1 cellular context compared by ENCODE assay signal in the genomic region with DNA sequence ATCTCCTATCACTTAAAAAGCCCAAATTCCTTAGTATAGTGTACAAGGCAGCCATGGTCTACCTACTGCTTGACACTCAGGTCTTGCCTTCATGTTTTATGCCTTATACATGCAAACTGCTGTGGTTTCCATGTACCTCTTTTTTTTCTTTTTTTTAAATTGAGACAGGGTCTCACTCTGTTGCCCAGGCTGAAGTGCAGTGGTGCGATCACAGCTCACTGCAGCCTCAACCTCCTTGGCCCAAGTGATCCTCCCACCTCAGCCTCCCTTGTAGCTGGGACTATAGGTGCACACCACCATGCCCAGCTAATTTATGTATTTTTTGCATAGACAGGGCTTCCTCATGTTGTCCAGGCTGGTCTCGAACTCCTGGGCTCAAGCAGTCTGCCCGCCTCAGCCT.
A peak's percentile ranks its signal among the peaks of the same experiment; 100 is the strongest.
TF ChIP-seq lines count a peak whose summit lies in the region.

No MANE protein-coding gene starts in this region.

TF ChIP-seq in K562, 482 proteins besides CTCF, POLR2A, EP300 and RAD21 (continued from another document):
- TF ChIP-seq ETV6 (IDR thresholded peaks at IDR 0.05; ENCODE audit: borderline replicate concordance in 1 of 2, low read depth in 2 of 2, low read length in 1 of 2): no peak
- TF ChIP-seq ETV6 (CRISPR knock-in tag; IDR thresholded peaks at IDR 0.05; ENCODE audit: borderline replicate concordance): no peak
- TF ChIP-seq, protein P1, sequence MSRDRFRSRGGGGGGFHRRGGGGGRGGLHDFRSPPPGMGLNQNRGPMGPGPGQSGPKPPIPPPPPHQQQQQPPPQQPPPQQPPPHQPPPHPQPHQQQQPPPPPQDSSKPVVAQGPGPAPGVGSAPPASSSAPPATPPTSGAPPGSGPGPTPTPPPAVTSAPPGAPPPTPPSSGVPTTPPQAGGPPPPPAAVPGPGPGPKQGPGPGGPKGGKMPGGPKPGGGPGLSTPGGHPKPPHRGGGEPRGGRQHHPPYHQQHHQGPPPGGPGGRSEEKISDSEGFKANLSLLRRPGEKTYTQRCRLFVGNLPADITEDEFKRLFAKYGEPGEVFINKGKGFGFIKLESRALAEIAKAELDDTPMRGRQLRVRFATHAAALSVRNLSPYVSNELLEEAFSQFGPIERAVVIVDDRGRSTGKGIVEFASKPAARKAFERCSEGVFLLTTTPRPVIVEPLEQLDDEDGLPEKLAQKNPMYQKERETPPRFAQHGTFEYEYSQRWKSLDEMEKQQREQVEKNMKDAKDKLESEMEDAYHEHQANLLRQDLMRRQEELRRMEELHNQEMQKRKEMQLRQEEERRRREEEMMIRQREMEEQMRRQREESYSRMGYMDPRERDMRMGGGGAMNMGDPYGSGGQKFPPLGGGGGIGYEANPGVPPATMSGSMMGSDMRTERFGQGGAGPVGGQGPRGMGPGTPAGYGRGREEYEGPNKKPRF (IDR thresholded peaks at IDR 0.05; ENCODE audit: low read depth, low read length): no peak
- TF ChIP-seq, protein P2, sequence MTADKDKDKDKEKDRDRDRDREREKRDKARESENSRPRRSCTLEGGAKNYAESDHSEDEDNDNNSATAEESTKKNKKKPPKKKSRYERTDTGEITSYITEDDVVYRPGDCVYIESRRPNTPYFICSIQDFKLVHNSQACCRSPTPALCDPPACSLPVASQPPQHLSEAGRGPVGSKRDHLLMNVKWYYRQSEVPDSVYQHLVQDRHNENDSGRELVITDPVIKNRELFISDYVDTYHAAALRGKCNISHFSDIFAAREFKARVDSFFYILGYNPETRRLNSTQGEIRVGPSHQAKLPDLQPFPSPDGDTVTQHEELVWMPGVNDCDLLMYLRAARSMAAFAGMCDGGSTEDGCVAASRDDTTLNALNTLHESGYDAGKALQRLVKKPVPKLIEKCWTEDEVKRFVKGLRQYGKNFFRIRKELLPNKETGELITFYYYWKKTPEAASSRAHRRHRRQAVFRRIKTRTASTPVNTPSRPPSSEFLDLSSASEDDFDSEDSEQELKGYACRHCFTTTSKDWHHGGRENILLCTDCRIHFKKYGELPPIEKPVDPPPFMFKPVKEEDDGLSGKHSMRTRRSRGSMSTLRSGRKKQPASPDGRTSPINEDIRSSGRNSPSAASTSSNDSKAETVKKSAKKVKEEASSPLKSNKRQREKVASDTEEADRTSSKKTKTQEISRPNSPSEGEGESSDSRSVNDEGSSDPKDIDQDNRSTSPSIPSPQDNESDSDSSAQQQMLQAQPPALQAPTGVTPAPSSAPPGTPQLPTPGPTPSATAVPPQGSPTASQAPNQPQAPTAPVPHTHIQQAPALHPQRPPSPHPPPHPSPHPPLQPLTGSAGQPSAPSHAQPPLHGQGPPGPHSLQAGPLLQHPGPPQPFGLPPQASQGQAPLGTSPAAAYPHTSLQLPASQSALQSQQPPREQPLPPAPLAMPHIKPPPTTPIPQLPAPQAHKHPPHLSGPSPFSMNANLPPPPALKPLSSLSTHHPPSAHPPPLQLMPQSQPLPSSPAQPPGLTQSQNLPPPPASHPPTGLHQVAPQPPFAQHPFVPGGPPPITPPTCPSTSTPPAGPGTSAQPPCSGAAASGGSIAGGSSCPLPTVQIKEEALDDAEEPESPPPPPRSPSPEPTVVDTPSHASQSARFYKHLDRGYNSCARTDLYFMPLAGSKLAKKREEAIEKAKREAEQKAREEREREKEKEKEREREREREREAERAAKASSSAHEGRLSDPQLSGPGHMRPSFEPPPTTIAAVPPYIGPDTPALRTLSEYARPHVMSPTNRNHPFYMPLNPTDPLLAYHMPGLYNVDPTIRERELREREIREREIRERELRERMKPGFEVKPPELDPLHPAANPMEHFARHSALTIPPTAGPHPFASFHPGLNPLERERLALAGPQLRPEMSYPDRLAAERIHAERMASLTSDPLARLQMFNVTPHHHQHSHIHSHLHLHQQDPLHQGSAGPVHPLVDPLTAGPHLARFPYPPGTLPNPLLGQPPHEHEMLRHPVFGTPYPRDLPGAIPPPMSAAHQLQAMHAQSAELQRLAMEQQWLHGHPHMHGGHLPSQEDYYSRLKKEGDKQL (CRISPR knock-in tag; IDR thresholded peaks at IDR 0.05; ENCODE audit: borderline replicate concordance): no peak
- no peak for TF ChIP-seq ILF3 (IDR thresholded peaks at IDR 0.05; ENCODE audit: borderline replicate concordance)
- 0 out of 2 replicates have a peak, but pooled peaks have one; percentile 34 for TF ChIP-seq SUPT5H (IDR thresholded peaks at IDR 0.05)
- peak; percentile 81 for TF ChIP-seq ZNF121 (CRISPR knock-in tag; conservative IDR thresholded peaks at IDR 0.05)
- TF ChIP-seq, protein P3, sequence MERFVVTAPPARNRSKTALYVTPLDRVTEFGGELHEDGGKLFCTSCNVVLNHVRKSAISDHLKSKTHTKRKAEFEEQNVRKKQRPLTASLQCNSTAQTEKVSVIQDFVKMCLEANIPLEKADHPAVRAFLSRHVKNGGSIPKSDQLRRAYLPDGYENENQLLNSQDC (CRISPR knock-in tag; IDR thresholded peaks at IDR 0.05): no peak
- TF ChIP-seq HDGF (IDR thresholded peaks at IDR 0.05): peak; percentile 24; the same call in 1 of the 2 replicates
- 0 out of 2 replicates have a peak, but pooled peaks have one; percentile 27 for TF ChIP-seq FOXK1 (CRISPR knock-in tag; IDR thresholded peaks at IDR 0.05; ENCODE audit: borderline replicate concordance)
- TF ChIP-seq ZKSCAN3 (CRISPR knock-in tag; IDR thresholded peaks at IDR 0.05): no peak
- peak; percentile 60 for TF ChIP-seq POLR2B (IDR thresholded peaks at IDR 0.05; ENCODE audit: low read depth, partially characterized antibody)
- no peak for TF ChIP-seq KLF13 (tag; IDR thresholded peaks at IDR 0.05; ENCODE audit: borderline replicate concordance, low read depth)
